In genomic region chr20:51467971-51468626, GRCh38 we compare ENCODE assay signal across 35 cellular contexts.
DNase-seq lines count a peak whose midpoint lies in the region; ATAC-seq and TF ChIP-seq lines count a peak whose summit lies in the region.
"Had no signal": no experiment of that assay in that cellular context is flagged by ENCODE, and none has a peak within 500 bp of the region (broad histone marks: within the 10 kb centered on the region; RNA-seq: fewer than 3 reads in every experiment).

No MANE protein-coding gene starts in this region.

- no peak overlapping the region for H3K27ac ChIP-seq in RWPE2 (ENCODE audit: poor library complexity, severe bottlenecking)
- peak overlapping the region; percentile 60 for H3K27ac ChIP-seq in stomach smooth muscle (ENCODE audit: low read length)
- no peak overlapping the region for H3K27ac ChIP-seq in esophagus squamous epithelium
- H3K27ac ChIP-seq: BLaER1, dorsolateral prefrontal cortex, hepatocyte, tibial artery had no signal

- H3K9me3 ChIP-seq in RWPE2 (ENCODE audit: severe bottlenecking) (no peaks in the 10 kb centered on the region), stomach smooth muscle (ENCODE audit: control insufficient read depth in 2 of 2, low read length in 2 of 2) (no peaks in the 10 kb centered on the region), esophagus squamous epithelium (no peaks in the 10 kb centered on the region)
- H3K9me3 ChIP-seq: BLaER1, gastroesophageal sphincter, mucosa of descending colon, tibial artery had no signal

- H3K36me3 Mint-ChIP-seq in activated T-cell treated with anti-CD3 and anti-CD28 coated beads, Interleukin-2, amount 50 U/mL, for 24 hours (ENCODE audit: low read depth): peaks cover 98% of the 10 kb centered on the region
- peaks cover 39% of the 10 kb centered on the region for H3K36me3 Mint-ChIP-seq in memory B cell
- H3K36me3 Mint-ChIP-seq: brain had no signal

- peak overlapping the region in 1 of 2 donors; percentile 11 for H3K9ac ChIP-seq in stomach smooth muscle (ENCODE audit: low read length in 2 of 2)
- H3K9ac ChIP-seq: BLaER1 had no signal

- H3K9me3 Mint-ChIP-seq in activated T-cell treated with anti-CD3 and anti-CD28 coated beads, Interleukin-2, amount 50 U/mL, for 24 hours: peaks cover 2% of the 10 kb centered on the region
- no peaks in the 10 kb centered on the region for H3K9me3 Mint-ChIP-seq in memory B cell
- H3K9me3 Mint-ChIP-seq: activated naive CD4-positive, alpha-beta T cell treated with anti-CD3 and anti-CD28 coated beads, Interleukin-2, amount 10 ng/mL, durations not matched to agents 7 days and 5 days; nephron progenitor cell; stimulated activated naive CD8-positive, alpha-beta T cell treated with anti-CD3 and anti-CD28 coated beads, Interleukin-15, amount 100 ng/mL, for 72 hours; T-helper 2 cell treated with Interferon-gamma antibody and Interleukin-4, amounts not matched to agents 5 μg/mL and 100 μg/mL, for 36 hours had no signal

- H3K4me1 ChIP-seq in RWPE2 (ENCODE audit: insufficient read depth, poor library complexity, severe bottlenecking) (no peaks in the 10 kb centered on the region), stomach smooth muscle (ENCODE audit: control insufficient read depth, insufficient read depth, low read length) (peaks cover 26% of the 10 kb centered on the region), esophagus squamous epithelium (peaks cover 0 to 36% (median 0%) of the 10 kb centered on the region in 3 donors)
- H3K4me1 ChIP-seq: BLaER1 had no signal

- no peak for TF ChIP-seq POLR2A in esophagus squamous epithelium (IDR thresholded peaks at IDR 0.05)

- intact Hi-C loops in esophagus squamous epithelium (cut with DNase I): no loop called here

- H3K27ac Mint-ChIP-seq in activated T-cell treated with anti-CD3 and anti-CD28 coated beads, Interleukin-2, amount 50 U/mL, for 24 hours: peak overlapping the region; percentile 96
- H3K27ac Mint-ChIP-seq in memory B cell: peak overlapping the region; percentile 50
- H3K27ac Mint-ChIP-seq: activated naive CD4-positive, alpha-beta T cell treated with anti-CD3 and anti-CD28 coated beads, Interleukin-2, amount 10 ng/mL, durations not matched to agents 7 days and 5 days; brain; nephron progenitor cell had no signal

- H3K27me3 ChIP-seq in RWPE2 (ENCODE audit: insufficient read depth, poor library complexity, severe bottlenecking): no peaks in the 10 kb centered on the region
- no peaks in the 10 kb centered on the region for H3K27me3 ChIP-seq in stomach smooth muscle (ENCODE audit: control insufficient read depth in 1 of 2, insufficient read depth in 2 of 2, low read length in 2 of 2)
- no peaks in the 10 kb centered on the region for H3K27me3 ChIP-seq in esophagus squamous epithelium
- H3K27me3 ChIP-seq: BLaER1, dorsolateral prefrontal cortex, gastroesophageal sphincter, hepatocyte, tibial artery had no signal

- TF ChIP-seq CTCF in RWPE2 (IDR thresholded peaks at IDR 0.05; ENCODE audit: poor library complexity, severe bottlenecking) (no peak), esophagus squamous epithelium (IDR thresholded peaks at IDR 0.05) (no peak)

- WGBS in esophagus squamous epithelium, 2 donors: 93% methylated on average over 10 of the region's 10 CpGs

- no peak for ATAC-seq in RWPE2 (ENCODE audit: low read depth)
- ATAC-seq in memory B cell (ENCODE audit: low read depth): no peak
- ATAC-seq: gastroesophageal sphincter; HepG2; mucosa of descending colon; Panc1; right cardiac atrium; stimulated activated naive CD8-positive, alpha-beta T cell treated with anti-CD3 and anti-CD28 coated beads, Interleukin-15, amount 100 ng/mL, for 72 hours had no signal

- H3K27me3 Mint-ChIP-seq in activated T-cell treated with anti-CD3 and anti-CD28 coated beads, Interleukin-2, amount 50 U/mL, for 24 hours: no peaks in the 10 kb centered on the region
- no peaks in the 10 kb centered on the region for H3K27me3 Mint-ChIP-seq in memory B cell
- H3K27me3 Mint-ChIP-seq: activated naive CD4-positive, alpha-beta T cell treated with anti-CD3 and anti-CD28 coated beads, Interleukin-2, amount 10 ng/mL, durations not matched to agents 7 days and 5 days; stimulated activated naive CD8-positive, alpha-beta T cell treated with anti-CD3 and anti-CD28 coated beads, Interleukin-15, amount 100 ng/mL, for 72 hours had no signal

- H3K36me3 ChIP-seq in RWPE2 (ENCODE audit: low read depth): no peaks in the 10 kb centered on the region
- H3K36me3 ChIP-seq in stomach smooth muscle (ENCODE audit: control insufficient read depth in 2 of 2, insufficient read depth in 2 of 2, low read length in 2 of 2): peaks cover 0 to 2% of the 10 kb centered on the region in 2 donors
- peaks cover 0 to under 1% (median 0%) of the 10 kb centered on the region in 3 donors for H3K36me3 ChIP-seq in esophagus squamous epithelium

- no peak overlapping the region for H3K4me3 Mint-ChIP-seq in activated T-cell treated with anti-CD3 and anti-CD28 coated beads, Interleukin-2, amount 50 U/mL, for 24 hours
- no peak overlapping the region for H3K4me3 Mint-ChIP-seq in memory B cell
- H3K4me3 Mint-ChIP-seq: activated naive CD4-positive, alpha-beta T cell treated with anti-CD3 and anti-CD28 coated beads, Interleukin-2, amount 10 ng/mL, durations not matched to agents 7 days and 5 days; brain; nephron progenitor cell; stimulated activated naive CD8-positive, alpha-beta T cell treated with anti-CD3 and anti-CD28 coated beads, Interleukin-15, amount 100 ng/mL, for 72 hours; T-helper 2 cell treated with Interferon-gamma antibody and Interleukin-4, amounts not matched to agents 5 μg/mL and 100 μg/mL, for 36 hours had no signal

- H3K4me3 ChIP-seq in RWPE2 (ENCODE audit: severe bottlenecking) (no peak overlapping the region), stomach smooth muscle (ENCODE audit: low read length in 2 of 2) (no peak overlapping the region), esophagus squamous epithelium (no peak overlapping the region)
- H3K4me3 ChIP-seq: BLaER1, dorsolateral prefrontal cortex, gastroesophageal sphincter, hepatocyte, lung, mucosa of descending colon, tibial artery had no signal

- H3K4me1 Mint-ChIP-seq in activated T-cell treated with anti-CD3 and anti-CD28 coated beads, Interleukin-2, amount 50 U/mL, for 24 hours (ENCODE audit: low read depth): peaks cover 72% of the 10 kb centered on the region
- H3K4me1 Mint-ChIP-seq in memory B cell: peaks cover 4% of the 10 kb centered on the region

- no peak for DNase-seq in activated T-cell treated with anti-CD3 and anti-CD28 coated beads, Interleukin-2, amount 50 U/mL, for 24 hours
- DNase-seq in activated T-cell treated with anti-CD3 and anti-CD28 coated beads for 4 hours (no peak), RWPE2 (ENCODE audit: low spot score) (peak; percentile 51), memory B cell (ENCODE audit: low spot score in 2 of 2) (no peak), esophagus squamous epithelium (lab: John Stamatoyannopoulos, UW) (no peak), AG08396 (ENCODE audit: low spot score) (no peak), NCI-H748 treated with DMSO at 0.1 percent for 48 hours (lab: John Stamatoyannopoulos, UW) (no peak)
- DNase-seq: activated naive CD4-positive, alpha-beta T cell treated with anti-CD3 and anti-CD28 coated beads, Interleukin-2, amount 10 ng/mL, durations not matched to agents 7 days and 5 days; activated T-cell treated with anti-CD3 and anti-CD28 coated beads, Interleukin-2, amount 50 U/mL, for 48 hours; amniotic stem cell; DMS53; dorsolateral prefrontal cortex; H7; Kasumi-1; mucosa of descending colon; NCI-H1417 treated with DMSO at 0.1 percent for 48 hours; NCI-H2081 treated with DMSO at 0.1 percent for 48 hours; NCI-H226; NCI-H526 treated with DMSO at 0.1 percent for 48 hours; nephron progenitor cell; right cardiac atrium; SHP77; stimulated activated CD4-positive, alpha-beta T cell treated with anti-CD3 and anti-CD28 coated beads, Interleukin-2, amount 100 ng/mL, for 24 hours; stimulated activated CD8-positive, alpha-beta memory T cell treated with anti-CD3 and anti-CD28 coated beads, Interleukin-4, amount 100 ng/mL, for 48 hours; stimulated activated naive CD8-positive, alpha-beta T cell treated with anti-CD3 and anti-CD28 coated beads, Interleukin-15, amount 100 ng/mL, for 72 hours; tibial artery had no signal
